In genomic region chr16:81314603-81315270, GRCh38 we compare ENCODE assay signal across 1 cellular context.
TF ChIP-seq lines count a peak whose summit lies in the region.

Gene GAN (plus strand): TSS chr16:81314962. CDS start chr16:81315114, 152 bp downstream.

TF ChIP-seq in GM12878, 131 proteins besides CTCF, POLR2A, EP300 and RAD21 (continued from another document and continues in another):
- TF ChIP-seq ZBTB11 (CRISPR knock-in tag; IDR thresholded peaks at IDR 0.05) (no peak), RELB (IDR thresholded peaks at IDR 0.05; ENCODE audit: low read depth) (peak; percentile 90), KAT2A (conservative IDR thresholded peaks at IDR 0.05; ENCODE audit: control insufficient read depth, low read depth, low read length) (no peak), CHD4 (IDR thresholded peaks at IDR 0.05) (no peak), LARP7 (IDR thresholded peaks at IDR 0.05) (peak; percentile 79; the same call in 1 of the 2 replicates), MEF2A (IDR thresholded peaks at IDR 0.05; ENCODE audit: insufficient read depth, low read depth, low read length) (no peak), ZNF592 (IDR thresholded peaks at IDR 0.05) (no peak), SMAD5 (IDR thresholded peaks at IDR 0.05; ENCODE audit: low read depth) (peak; percentile 89), IRF3 (IDR thresholded peaks at IDR 0.05) (no peak), RAD51 (IDR thresholded peaks at IDR 0.05) (peak; percentile 75), MXI1 (IDR thresholded peaks at IDR 0.05; ENCODE audit: low read depth, low read length) (no peak), SUZ12 (IDR thresholded peaks at IDR 0.05; ENCODE audit: unreplicated experiment) (no peak), BCL3 (IDR thresholded peaks at IDR 0.05; ENCODE audit: borderline replicate concordance, insufficient read depth, low read depth, low read length, poor library complexity, severe bottlenecking) (no peak), STAT3 (IDR thresholded peaks at IDR 0.05; ENCODE audit: low read depth, low read length) (no peak), HDGF (IDR thresholded peaks at IDR 0.05) (no peak; the same call in 1 of the 2 replicates), CHD2 (IDR thresholded peaks at IDR 0.05; ENCODE audit: borderline replicate concordance, low read depth, low read length) (peak; percentile 67; the same call in 1 of the 2 replicates), CBX5 (IDR thresholded peaks at IDR 0.05; ENCODE audit: low read depth) (0 out of 2 replicates have a peak, but pooled peaks have one; percentile 21), ELK1 (IDR thresholded peaks at IDR 0.05; ENCODE audit: low read depth, low read length) (no peak; the same call in 1 of the 2 replicates), PKNOX1 (IDR thresholded peaks at IDR 0.05) (peak; percentile 33; the same call in 1 of the 2 replicates), PRDM15 (CRISPR knock-in tag; IDR thresholded peaks at IDR 0.05) (no peak), NBN (IDR thresholded peaks at IDR 0.05) (peak; percentile 80; the same call in 1 of the 2 replicates), NR2C2 (IDR thresholded peaks at IDR 0.05; ENCODE audit: borderline replicate concordance, control insufficient read depth, insufficient read length, low read depth) (no peak), NRF1 (conservative IDR thresholded peaks at IDR 0.05; ENCODE audit: low read depth, low read length) (no peak), MYC (IDR thresholded peaks at IDR 0.05; ENCODE audit: insufficient read depth, insufficient read length, insufficient replicate concordance, low read length, severe bottlenecking) (no peak), TCF7 (IDR thresholded peaks at IDR 0.05; ENCODE audit: borderline replicate concordance) (no peak), ZBTB33 (IDR thresholded peaks at IDR 0.05) (no peak), BHLHE40 (IDR thresholded peaks at IDR 0.05; ENCODE audit: borderline replicate concordance in 1 of 2, low read depth in 2 of 2, low read length in 1 of 2) (peak; percentile 54 to 68; a peak in 2 of 4 replicates), ATF3 (IDR thresholded peaks at IDR 0.05; ENCODE audit: borderline replicate concordance, extremely low read depth, low read depth, low read length) (peak; percentile 70; the same call in 1 of the 2 replicates), USF2 (IDR thresholded peaks at IDR 0.05; ENCODE audit: borderline replicate concordance, low read depth, low read length) (peak; percentile 24; the same call in 1 of the 2 replicates)
